In the genomic region with DNA sequence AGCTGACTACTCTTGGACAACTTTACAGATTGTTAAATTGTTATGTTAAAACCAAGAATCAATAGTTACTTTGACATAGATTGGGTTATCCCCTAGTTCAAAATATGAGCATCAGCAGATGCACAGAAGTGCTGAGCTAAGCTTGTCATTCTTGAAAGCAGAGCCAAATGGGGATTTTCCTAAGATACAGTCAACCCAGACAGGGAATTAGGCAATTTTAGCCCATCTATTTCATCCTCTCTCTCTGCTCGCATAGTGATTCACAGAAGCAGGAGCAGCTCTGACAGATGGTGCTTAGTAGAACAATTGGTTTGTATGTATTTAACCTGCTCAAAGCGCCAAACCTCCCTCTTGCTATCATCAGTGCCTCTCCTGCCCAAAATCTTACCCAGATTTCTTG, we compare ENCODE assay signal across 22 cellular contexts. TPM values are rescaled to one million over a fixed set of nuclear protein-coding genes. Genes with fewer than 3 reads are reported as not detected.
DNase-seq lines count a peak whose midpoint lies in the region; ATAC-seq and TF ChIP-seq lines count a peak whose summit lies in the region.
"Had no signal": no experiment of that assay in that cellular context is flagged by ENCODE, and none has a peak within 500 bp of the region (broad histone marks: within the 10 kb centered on the region; RNA-seq: fewer than 3 reads in every experiment).

No MANE protein-coding gene starts in this region.

- H3K9me3 ChIP-seq in breast epithelium = no peaks in the 10 kb centered on the region

- no peaks in the 10 kb centered on the region for H3K36me3 ChIP-seq in breast epithelium

- POLR2A ChIA-PET in MCF 10A (lab: Yijun Ruan, JAX) = interaction anchor here (0.6 to 2.9 kb wide), 3 partner anchors 14 to 138 kb away, joined by 3 to 12 read pairs (median 3); partner anchors contain the start of gene PRRC2C

- no peak overlapping the region for H3K27ac ChIP-seq in breast epithelium
- peak overlapping the region; percentile 13 for H3K27ac ChIP-seq in VCaP
- H3K27ac ChIP-seq: coronary artery, epithelial cell of prostate, skin epidermis had no signal

- ATAC-seq in HG03571 (IDR thresholded peaks at IDR 0.05; ENCODE audit: unreplicated experiment) = no peak
- no peak for ATAC-seq in GM21447 (IDR thresholded peaks at IDR 0.05; ENCODE audit: unreplicated experiment)
- no peak for ATAC-seq in GM18867 (IDR thresholded peaks at IDR 0.05; ENCODE audit: unreplicated experiment)
- ATAC-seq: HCT116 had no signal

- peak; percentile 61 for DNase-seq in MCF 10A (ENCODE audit: unreplicated experiment)
- no peak for DNase-seq in breast epithelium (ENCODE audit: low spot score in 2 of 2)
- DNase-seq in foreskin fibroblast = peak; percentile 36 to 67
- DNase-seq in NCI-H187 treated with DMSO at 0.1 percent for 48 hours (lab: John Stamatoyannopoulos, UW) = no peak
- DNase-seq: activated CD4-positive, alpha-beta T cell treated with anti-CD3 and anti-CD28 coated beads, Interleukin-2, amount 50 U/mL, for 4 hours; amniotic stem cell; Calu3; KBM-7; NCI-H1436; SIG-M5; stimulated activated naive CD4-positive, alpha-beta T cell; T1000 had no signal

- TF ChIP-seq CTCF in MCF 10A (IDR thresholded peaks at IDR 0.05; ENCODE audit: unreplicated experiment) = no peak
- TF ChIP-seq CTCF in breast epithelium (IDR thresholded peaks at IDR 0.05) = no peak
- no peak for TF ChIP-seq CTCF in VCaP (conservative IDR thresholded peaks at IDR 0.05)
- no peak for TF ChIP-seq CTCF in foreskin fibroblast (IDR thresholded peaks at IDR 0.05; ENCODE audit: low read depth, low read length)

- TF ChIP-seq POLR2A in breast epithelium (IDR thresholded peaks at IDR 0.05) = no peak

- H3K27me3 ChIP-seq in breast epithelium = no peaks in the 10 kb centered on the region

- intact Hi-C loops in MCF 10A (cut with micrococcal nuclease) (no loop called here), breast epithelium (cut with DNase I; ENCODE audit: low total_unique reads) (no loop called here)

- no peaks in the 10 kb centered on the region for H3K4me1 Mint-ChIP-seq in MCF 10A (ENCODE audit: insufficient read depth, unreplicated experiment)
- H3K4me1 Mint-ChIP-seq: memory B cell had no signal

- H3K27me3 Mint-ChIP-seq in MCF 10A (ENCODE audit: insufficient read depth, unreplicated experiment) = no peaks in the 10 kb centered on the region

- CTCF ChIA-PET in MCF 10A (lab: Yijun Ruan, JAX) = interaction anchor here (1.0 to 1.1 kb wide), 2 partner anchors 14 to 27 kb away, joined by 3 to 6 read pairs; partner anchors contain the start of gene PRRC2C

- no peak overlapping the region for H3K27ac Mint-ChIP-seq in MCF 10A (ENCODE audit: low read depth, unreplicated experiment)
- H3K27ac Mint-ChIP-seq: activated T-helper 1 cell treated with anti-CD3 and anti-CD28 coated beads, Interleukin-12 subunit alpha, Interleukin-12 subunit beta, Interleukin-2, Interleukin-4 antibody, amounts not matched to agents 30 ng/mL and 10 ng/mL and 1 ng/mL, durations not matched to agents 14 hours and 24 hours and 36 hours; memory B cell had no signal

- no peaks in the 10 kb centered on the region for H3K9me3 Mint-ChIP-seq in MCF 10A (ENCODE audit: unreplicated experiment)
- H3K9me3 Mint-ChIP-seq: activated T-helper 1 cell treated with anti-CD3 and anti-CD28 coated beads, Interleukin-12 subunit alpha, Interleukin-12 subunit beta, Interleukin-2, Interleukin-4 antibody, amounts not matched to agents 30 ng/mL and 10 ng/mL and 1 ng/mL, durations not matched to agents 14 hours and 24 hours and 36 hours had no signal

- H3K4me1 ChIP-seq in breast epithelium = no peaks in the 10 kb centered on the region

- H3K4me3 Mint-ChIP-seq in MCF 10A (ENCODE audit: unreplicated experiment) = no peak overlapping the region
- H3K4me3 Mint-ChIP-seq: activated T-helper 1 cell treated with anti-CD3 and anti-CD28 coated beads, Interleukin-12 subunit alpha, Interleukin-12 subunit beta, Interleukin-2, Interleukin-4 antibody, amounts not matched to agents 30 ng/mL and 10 ng/mL and 1 ng/mL, durations not matched to agents 14 hours and 24 hours and 36 hours; memory B cell had no signal

- no TSS peak for BruUV-seq in MCF 10A (replicated peaks; lab: Mats Ljungman, UMichigan)

- no peaks in the 10 kb centered on the region for H3K36me3 Mint-ChIP-seq in MCF 10A (ENCODE audit: insufficient read depth, unreplicated experiment)

- H3K4me3 ChIP-seq in breast epithelium = no peak overlapping the region
- H3K4me3 ChIP-seq in foreskin fibroblast (ENCODE audit: low read depth in 1 of 2, low read length in 2 of 2) = no peak overlapping the region
- H3K4me3 ChIP-seq: coronary artery, skin epidermis had no signal

RNA-seq across cellular contexts. Expression of gene PRRC2C, which starts 27.9 kb away (rescaled TPM):
- 296 and 298 TPM in 2 replicates for total RNA-seq in MCF 10A (2022)
- total RNA-seq in breast epithelium = 100 to 1,000 TPM in 1 of 3 donors, 10 to 100 TPM in 2; 91.1 to 126 (median 96.0) TPM

Comparison
In these comparisons a context has a peak if more than half of its experiments do, and no peak if none do; other contexts are left out.
1. DNase-seq: peak in MCF 10A (single experiment) and foreskin fibroblast (2 of 2); none in breast epithelium (0 of 2) and NCI-H187 treated with DMSO at 0.1 percent for 48 hours (single experiment).